Comparison of ENCODE assay signal across 1 cellular context in genomic region chr7:37284285-37284684, GRCh38.
TF ChIP-seq lines count a peak whose summit lies in the region.

No MANE protein-coding gene starts in this region.

TF ChIP-seq in H1, 55 proteins besides CTCF, POLR2A, EP300 and RAD21 (continued from another document):
- TF ChIP-seq CHD7 (IDR thresholded peaks at IDR 0.05; ENCODE audit: insufficient replicate concordance, low read length) (no peak), CBX5 (IDR thresholded peaks at IDR 0.05; ENCODE audit: low read depth, low read length) (no peak), SIN3A (conservative IDR thresholded peaks at IDR 0.05 in 1 of 2, IDR thresholded peaks at IDR 0.05 in 1 of 2; ENCODE audit: low read depth in 1 of 2, low read length in 2 of 2) (no peak), JUN (IDR thresholded peaks at IDR 0.05; ENCODE audit: low read depth, low read length) (no peak), POLR2AphosphoS5 (IDR thresholded peaks at IDR 0.05; ENCODE audit: low read depth, low read length) (no peak), KDM1A (IDR thresholded peaks at IDR 0.05; ENCODE audit: borderline replicate concordance, low read length) (no peak), SIX5 (IDR thresholded peaks at IDR 0.05; ENCODE audit: low read depth, low read length) (no peak), HDAC6 (IDR thresholded peaks at IDR 0.05; ENCODE audit: low read depth, low read length) (no peak), BACH1 (IDR thresholded peaks at IDR 0.05; ENCODE audit: low read length) (no peak), RNF2 (IDR thresholded peaks at IDR 0.05; ENCODE audit: borderline replicate concordance, low read depth, low read length, missing control alignments, poor library complexity, severe bottlenecking) (no peak), RFX5 (IDR thresholded peaks at IDR 0.05; ENCODE audit: borderline replicate concordance, low read depth, low read length) (no peak), TBP (IDR thresholded peaks at IDR 0.05; ENCODE audit: low read depth, low read length) (no peak), EGR1 (IDR thresholded peaks at IDR 0.05; ENCODE audit: borderline replicate concordance, low read depth, low read length) (no peak), TEAD4 (IDR thresholded peaks at IDR 0.05; ENCODE audit: low read depth, low read length) (no peak)
